23 cellular contexts compared by ENCODE assay signal in the genomic region with DNA sequence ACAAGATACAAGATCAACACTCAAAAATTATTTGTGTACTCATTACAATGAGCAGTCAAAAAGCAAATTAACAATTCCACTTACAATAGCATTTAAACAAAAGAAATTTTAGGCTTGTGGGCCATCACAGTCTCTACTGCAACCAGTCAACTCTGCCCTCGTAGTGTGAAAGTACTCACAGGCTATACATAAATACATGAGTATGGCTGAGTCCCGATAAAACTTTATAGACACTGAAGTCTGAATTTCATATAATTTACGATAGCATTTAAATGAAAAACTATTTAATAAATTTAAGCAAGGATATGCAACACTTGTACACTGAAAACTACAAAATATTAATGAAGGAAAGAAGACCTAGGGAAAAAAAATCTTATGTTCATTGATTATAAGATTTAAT.
"Had no signal": no experiment of that assay in that cellular context is flagged by ENCODE, and none has a peak within 500 bp of the region (broad histone marks: within the 10 kb centered on the region; RNA-seq: fewer than 3 reads in every experiment).

No MANE protein-coding gene starts in this region.

- FAIRE-seq: HTR-8/SVneo, RCC 7860 had no signal

- DNase-seq: KBM-7, MG63, NCI-H1092, NCI-H1105 treated with DMSO at 0.1 percent for 48 hours, NCI-H1417 treated with DMSO at 0.1 percent for 48 hours, NCI-H146, NCI-H1694 treated with DMSO at 0.1 percent for 48 hours, NCI-H2029, NCI-H2081 treated with DMSO at 0.1 percent for 48 hours, NCI-H2171, NCI-H226, NCI-H446, NCI-H510A, NCI-H524 treated with DMSO at 0.1 percent for 48 hours, NCI-H69, NCI-H774, Right ventricle myocardium superior, RPMI8226, SIG-M5 had no signal

- H3K27me3 Mint-ChIP-seq: IgD-negative memory B cell had no signal

- H3K27ac Mint-ChIP-seq: IgD-negative memory B cell had no signal

- H3K9me3 ChIP-seq: SJSA1 had no signal
